Comparison of ENCODE assay signal across 2 cellular contexts in genomic region chr14:50619569-50620141, GRCh38.
TF ChIP-seq lines count a peak whose summit lies in the region.

No MANE protein-coding gene starts in this region.

TF ChIP-seq in endothelial cell of umbilical vein, 7 proteins besides CTCF, POLR2A, EP300 and RAD21 (continued from another document):
- TF ChIP-seq MAX (IDR thresholded peaks at IDR 0.05; ENCODE audit: insufficient read depth, insufficient read length): no peak
- no peak for TF ChIP-seq POLR2AphosphoS5 (IDR thresholded peaks at IDR 0.05; ENCODE audit: insufficient read depth, low read depth, low read length)
TF ChIP-seq in endothelial cell of umbilical vein: peak in this region for 0.

TF ChIP-seq in neural cell, 6 proteins besides CTCF, POLR2A, EP300 and RAD21 (continued from another document):
- TF ChIP-seq REST (IDR thresholded peaks at IDR 0.05; ENCODE audit: borderline replicate concordance): no peak
- TF ChIP-seq EZH2 (IDR thresholded peaks at IDR 0.05; ENCODE audit: borderline replicate concordance, insufficient read depth, low read length, poor library complexity, severe bottlenecking): no peak
- TF ChIP-seq POLR2AphosphoS5 (IDR thresholded peaks at IDR 0.05): no peak
- TF ChIP-seq TAF1 (IDR thresholded peaks at IDR 0.05; ENCODE audit: low read depth): no peak
- no peak for TF ChIP-seq MXI1 (conservative IDR thresholded peaks at IDR 0.05; ENCODE audit: poor library complexity, severe bottlenecking)
